In genomic region chr3:25478964-25479726, GRCh38 we compare ENCODE assay signal across 17 cellular contexts. TPM values are rescaled to one million over a fixed set of nuclear protein-coding genes. Genes with fewer than 3 reads are reported as not detected.
"Had no signal": no experiment of that assay in that cellular context is flagged by ENCODE, and none has a peak within 500 bp of the region (broad histone marks: within the 10 kb centered on the region; RNA-seq: fewer than 3 reads in every experiment).

No MANE protein-coding gene starts in this region.

- DNase-seq: activated CD4-positive, CD25-positive, alpha-beta regulatory T cell treated with anti-CD3 and anti-CD28 coated beads, Interleukin-2, amount 50 U/mL, for 72 hours; activated naive CD4-positive, alpha-beta T cell; foreskin melanocyte; head of caudate nucleus; left colon; naive thymus-derived CD8-positive, alpha-beta T cell; retina; stimulated activated CD4-positive, alpha-beta T cell treated with anti-CD3 and anti-CD28 coated beads, Interleukin-4, amount 100 ng/mL, for 24 hours; stimulated activated CD8-positive, alpha-beta memory T cell treated with anti-CD3 and anti-CD28 coated beads, Interleukin-4, amount 100 ng/mL, for 48 hours; stimulated activated naive CD8-positive, alpha-beta T cell treated with anti-CD3 and anti-CD28 coated beads, Interleukin-15, Interleukin-2, amounts not matched to agents 100 U/mL and 50 U/mL, for 24 hours; T-cell; T-helper 9 cell; upper lobe of right lung had no signal

- H3K27me3 ChIP-seq: ascending aorta, upper lobe of right lung had no signal

- H3K36me3 ChIP-seq: ascending aorta, upper lobe of right lung had no signal

- H3K9me3 ChIP-seq: ascending aorta, upper lobe of right lung had no signal

- FAIRE-seq: colon had no signal

- ATAC-seq: left colon; naive thymus-derived CD8-positive, alpha-beta T cell; stimulated activated naive CD8-positive, alpha-beta T cell treated with anti-CD3 and anti-CD28 coated beads, Interleukin-15, Interleukin-2, amounts not matched to agents 100 U/mL and 50 U/mL, for 24 hours; T-cell; upper lobe of right lung had no signal

- H3K27ac ChIP-seq: skin epidermis, upper lobe of right lung had no signal

- H3K4me3 ChIP-seq: ascending aorta, skin epidermis, upper lobe of right lung had no signal

RNA-seq across cellular contexts. Expression of gene RARB, which starts 51.1 kb away (rescaled TPM):
- total RNA-seq: activated CD8-positive, alpha-beta memory T cell treated with anti-CD3 and anti-CD28 coated beads for 36 hours; naive thymus-derived CD8-positive, alpha-beta T cell; T-cell had no signal
